Comparison of ENCODE assay signal across 1 cellular context in the genomic region with DNA sequence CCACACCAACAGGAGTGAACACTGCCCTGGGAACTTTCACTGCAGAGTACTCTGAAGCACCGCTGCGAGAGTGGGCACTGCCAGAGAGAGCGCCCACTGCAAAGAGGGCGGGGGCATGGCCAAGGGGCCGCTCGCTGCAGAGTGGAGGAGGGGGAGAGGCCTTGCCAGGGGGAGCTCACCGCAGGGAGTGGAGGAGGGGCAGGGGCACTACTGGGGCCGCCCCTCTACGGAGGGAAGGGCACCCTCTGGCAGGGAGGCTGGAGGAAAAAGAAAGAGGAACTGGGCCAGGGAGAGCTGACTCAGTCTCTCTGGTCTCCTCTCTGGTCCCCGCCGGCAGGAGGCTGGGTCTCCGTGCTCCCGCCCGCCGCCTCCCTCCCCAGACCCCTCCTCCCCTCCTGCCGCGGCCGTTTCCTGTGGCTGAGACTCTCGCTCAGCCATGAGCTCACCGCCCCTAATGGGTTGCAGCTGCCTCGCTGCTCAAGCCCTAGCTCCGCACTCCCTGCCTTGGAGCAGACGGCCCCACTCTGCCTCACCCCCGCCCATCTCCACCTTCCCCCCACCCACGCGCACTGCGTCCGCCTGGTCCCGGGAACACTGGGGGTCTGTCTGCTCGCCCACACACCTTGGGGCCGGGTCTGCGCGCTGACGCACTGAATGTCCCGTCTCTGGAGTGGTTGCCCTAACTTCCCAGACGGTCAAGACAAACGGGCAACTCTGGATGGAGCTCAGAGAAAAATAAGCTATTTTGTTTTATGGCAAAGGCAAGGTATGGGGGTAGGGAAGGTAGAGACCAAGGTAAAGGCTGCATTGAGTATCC.
TF ChIP-seq lines count a peak whose summit lies in the region.

No MANE protein-coding gene starts in this region.

TF ChIP-seq in IMR-90, 13 proteins besides CTCF, POLR2A, EP300 and RAD21 (continued from another document):
- no peak for TF ChIP-seq USF2 (IDR thresholded peaks at IDR 0.05; ENCODE audit: low read depth, low read length)
